Comparison of ENCODE assay signal across 20 cellular contexts in genomic region chr17:5950871-5951270, GRCh38.
DNase-seq lines count a peak whose midpoint lies in the region; ATAC-seq, FAIRE-seq and TF ChIP-seq lines count a peak whose summit lies in the region.
"Had no signal": no experiment of that assay in that cellular context is flagged by ENCODE, and none has a peak within 500 bp of the region (broad histone marks: within the 10 kb centered on the region; RNA-seq: fewer than 3 reads in every experiment).

No MANE protein-coding gene starts in this region.

- H3K27me3 ChIP-seq in endodermal cell (ENCODE audit: control insufficient read depth, insufficient read depth, low read length, poor library complexity, severe bottlenecking) (peaks cover 6% of the 10 kb centered on the region), pancreas (peaks cover 0 to 5% (median 0%) of the 10 kb centered on the region in 4 donors)

- H3K9ac ChIP-seq in endodermal cell (ENCODE audit: extremely low read depth, low read length, poor library complexity, severe bottlenecking): no peak overlapping the region

- no peaks in the 10 kb centered on the region for H3K4me1 Mint-ChIP-seq in endodermal cell
- H3K4me1 Mint-ChIP-seq: CD8-positive, alpha-beta memory T cell had no signal

- no peak overlapping the region for H3K27ac Mint-ChIP-seq in endodermal cell
- H3K27ac Mint-ChIP-seq: CD8-positive, alpha-beta memory T cell had no signal

- no peak overlapping the region for H3K4me3 Mint-ChIP-seq in endodermal cell
- H3K4me3 Mint-ChIP-seq: CD8-positive, alpha-beta memory T cell had no signal

- DNase-seq in Ammon's horn (ENCODE audit: low spot score) (peak; percentile 24), NCI-H1694 (lab: John Stamatoyannopoulos, UW) (peak; percentile 91), NCI-H82 (lab: John Stamatoyannopoulos, UW) (peak; percentile 92), endodermal cell (peak; percentile 33), SK-N-DZ (ENCODE audit: low spot score) (no peak), pancreas (no peak)
- DNase-seq: CD8-positive, alpha-beta memory T cell; DMS79 treated with DMSO at 0.1 percent for 48 hours; H7; IMR-90; NCI-H1417; NCI-H2029 treated with DMSO at 0.1 percent for 48 hours; NCI-H345; NCI-H748 treated with DMSO at 0.1 percent for 48 hours; OCI-M1; Right ventricle myocardium superior had no signal

- no peaks in the 10 kb centered on the region for H3K36me3 ChIP-seq in endodermal cell (ENCODE audit: control insufficient read depth, insufficient read depth, low read length)
- no peaks in the 10 kb centered on the region for H3K36me3 ChIP-seq in pancreas

- H3K27ac ChIP-seq in endodermal cell (ENCODE audit: low read depth, low read length) (no peak overlapping the region), pancreas (no peak overlapping the region)
- H3K27ac ChIP-seq: HL-60, SK-N-MC had no signal

- ATAC-seq in HG03135 (IDR thresholded peaks at IDR 0.05; ENCODE audit: unreplicated experiment) (no peak), pancreas (no peak)

- H3K9me3 Mint-ChIP-seq in endodermal cell: peaks cover 26% of the 10 kb centered on the region

- 93 to 97% methylated on average over 4 to 8 of the region's 8 CpGs for WGBS in endodermal cell (ENCODE audit: insufficient coverage in 1 of 2, insufficient read length in 1 of 2), 2 experiments
- WGBS in pancreas, 2 donors: 46 to 55% methylated on average over 8 of the region's 8 CpGs

- H3K4me1 ChIP-seq in endodermal cell (ENCODE audit: control insufficient read depth, insufficient read depth, low read length) (no peaks in the 10 kb centered on the region), pancreas (no peaks in the 10 kb centered on the region)

- peaks cover 17% of the 10 kb centered on the region for H3K9me3 ChIP-seq in endodermal cell (ENCODE audit: control insufficient read depth, low read length)
- no peaks in the 10 kb centered on the region for H3K9me3 ChIP-seq in pancreas

- TF ChIP-seq CTCF in endodermal cell (conservative IDR thresholded peaks at IDR 0.05): no peak
- TF ChIP-seq CTCF in pancreas (IDR thresholded peaks at IDR 0.05): no peak

- intact Hi-C loops in pancreas (cut with DNase I): no loop called here

- H3K4me3 ChIP-seq in endodermal cell (ENCODE audit: low read length) (no peak overlapping the region), pancreas (no peak overlapping the region)
- H3K4me3 ChIP-seq: SK-N-MC had no signal

- no peaks in the 10 kb centered on the region for H3K36me3 Mint-ChIP-seq in endodermal cell (ENCODE audit: low read depth)
- H3K36me3 Mint-ChIP-seq: CD8-positive, alpha-beta memory T cell had no signal

- H3K27me3 Mint-ChIP-seq in endodermal cell (ENCODE audit: insufficient read depth): peaks cover 87% of the 10 kb centered on the region

- FAIRE-seq in pancreas (lab: Jason Lieb, UNC): no peak
- FAIRE-seq: G401.6 had no signal

Comparison
In these comparisons a context has a peak if more than half of its experiments do, and no peak if none do; other contexts are left out.
1. DNase-seq: peak in Ammon's horn (single experiment), NCI-H1694 (single experiment), NCI-H82 (single experiment) and endodermal cell (single experiment); none in SK-N-DZ (single experiment) and pancreas (0 of 6).